ENCODE assay signal across 8 cellular contexts in the genomic region with DNA sequence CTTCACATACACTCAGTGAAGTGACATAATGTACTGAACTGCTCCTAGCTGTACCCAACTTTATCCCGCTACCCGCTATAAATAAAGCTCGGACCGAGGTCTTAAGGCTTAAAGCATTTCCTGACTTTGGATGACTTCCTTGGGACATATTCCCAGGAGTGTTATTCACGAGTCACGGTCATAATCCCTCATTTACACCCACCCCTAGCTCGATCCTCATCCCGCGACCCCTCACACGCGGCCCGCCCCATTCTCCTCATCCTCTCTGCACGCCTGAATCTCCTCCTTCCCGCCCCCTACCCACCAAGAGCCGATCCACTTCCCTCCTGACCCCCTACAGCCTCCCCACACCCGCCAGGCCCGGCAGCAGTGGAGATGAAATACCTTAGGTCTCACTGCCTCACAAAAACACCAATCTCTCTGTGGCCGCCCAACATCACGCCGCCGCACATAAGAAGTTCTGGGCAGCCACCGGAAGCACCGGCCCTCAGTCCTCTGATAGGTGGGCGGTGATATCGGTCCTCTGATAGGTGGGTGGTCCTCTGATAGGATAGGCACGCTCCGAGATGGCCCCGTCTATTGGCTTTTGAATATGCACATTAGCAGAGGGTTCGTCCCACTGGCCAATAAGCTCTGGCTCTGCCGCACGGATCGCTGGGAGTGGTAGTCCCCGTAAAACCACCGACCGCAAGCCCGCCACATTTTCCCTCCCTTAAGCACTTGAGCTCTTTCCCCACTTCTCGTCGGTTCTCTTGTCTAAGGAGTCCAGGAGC. TPM values are rescaled to one million over a fixed set of nuclear protein-coding genes. Genes with fewer than 3 reads are reported as not detected.
DNase-seq lines count a peak whose midpoint lies in the region; ATAC-seq and TF ChIP-seq lines count a peak whose summit lies in the region.

A gene with protein sequence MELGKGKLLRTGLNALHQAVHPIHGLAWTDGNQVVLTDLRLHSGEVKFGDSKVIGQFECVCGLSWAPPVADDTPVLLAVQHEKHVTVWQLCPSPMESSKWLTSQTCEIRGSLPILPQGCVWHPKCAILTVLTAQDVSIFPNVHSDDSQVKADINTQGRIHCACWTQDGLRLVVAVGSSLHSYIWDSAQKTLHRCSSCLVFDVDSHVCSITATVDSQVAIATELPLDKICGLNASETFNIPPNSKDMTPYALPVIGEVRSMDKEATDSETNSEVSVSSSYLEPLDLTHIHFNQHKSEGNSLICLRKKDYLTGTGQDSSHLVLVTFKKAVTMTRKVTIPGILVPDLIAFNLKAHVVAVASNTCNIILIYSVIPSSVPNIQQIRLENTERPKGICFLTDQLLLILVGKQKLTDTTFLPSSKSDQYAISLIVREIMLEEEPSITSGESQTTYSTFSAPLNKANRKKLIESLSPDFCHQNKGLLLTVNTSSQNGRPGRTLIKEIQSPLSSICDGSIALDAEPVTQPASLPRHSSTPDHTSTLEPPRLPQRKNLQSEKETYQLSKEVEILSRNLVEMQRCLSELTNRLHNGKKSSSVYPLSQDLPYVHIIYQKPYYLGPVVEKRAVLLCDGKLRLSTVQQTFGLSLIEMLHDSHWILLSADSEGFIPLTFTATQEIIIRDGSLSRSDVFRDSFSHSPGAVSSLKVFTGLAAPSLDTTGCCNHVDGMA (minus strand): TSS at position 462 of the 773 bp plus-strand sequence. CDS start 7,897 bp downstream, outside the sequence.

- peak within 1 kb of the TSS; percentile 93 for H3K4me3 Mint-ChIP-seq in activated T-helper 2 cell treated with anti-CD3 and anti-CD28 coated beads, Interferon-gamma antibody, Interleukin-2, Interleukin-4, amounts not matched to agents 10 μg/mL and 5 μg/mL and 100 μg/mL, durations not matched to agents 14 hours and 24 hours and 36 hours (ENCODE audit: low read depth)
- H3K4me3 Mint-ChIP-seq in natural killer cell treated with Interleukin-12 subunit alpha and Interleukin-12 subunit beta and Interleukin-15 and Interleukin-18, amount 100 ng/mL, for 72 hours, result peak within 1 kb of the TSS; percentile 90

- H3K27ac ChIP-seq in RWPE2 (ENCODE audit: poor library complexity, severe bottlenecking), result peak within 1 kb of the TSS; percentile 27

- no peaks in the 10 kb centered on the region for H3K9me3 Mint-ChIP-seq in activated T-helper 2 cell treated with anti-CD3 and anti-CD28 coated beads, Interferon-gamma antibody, Interleukin-2, Interleukin-4, amounts not matched to agents 10 μg/mL and 5 μg/mL and 100 μg/mL, durations not matched to agents 14 hours and 24 hours and 36 hours
- no peaks in the 10 kb centered on the region for H3K9me3 Mint-ChIP-seq in natural killer cell treated with Interleukin-12 subunit alpha and Interleukin-12 subunit beta and Interleukin-15 and Interleukin-18, amount 100 ng/mL, for 72 hours

- peak; percentile 99 for DNase-seq in EH (ENCODE audit: low read depth)
- DNase-seq in H4 (ENCODE audit: low spot score), result peak; percentile 97
- DNase-seq in LoVo (ENCODE audit: low spot score), result peak; percentile 97
- DNase-seq in RWPE2 (ENCODE audit: low spot score), result peak; percentile 97
- peak; percentile 93 for DNase-seq in activated T-helper 2 cell treated with anti-CD3 and anti-CD28 coated beads, Interferon-gamma antibody, Interleukin-2, Interleukin-4, amounts not matched to agents 10 μg/mL and 5 μg/mL and 100 μg/mL, durations not matched to agents 14 hours and 24 hours and 36 hours (ENCODE audit: low spot score)
- peak; percentile 99 for DNase-seq in fibroblast of pulmonary artery (ENCODE audit: low read depth)
- DNase-seq in natural killer cell treated with Interleukin-12 subunit alpha and Interleukin-12 subunit beta and Interleukin-15 and Interleukin-18, amount 100 ng/mL, for 72 hours (ENCODE audit: low spot score), result peak; percentile 98
- DNase-seq in stimulated activated naive CD8-positive, alpha-beta T cell treated with anti-CD3 and anti-CD28 coated beads, Interleukin-15, Interleukin-2, amounts not matched to agents 100 U/mL and 50 U/mL, for 24 hours, result peak; percentile 93

- no peaks in the 10 kb centered on the region for H3K9me3 ChIP-seq in RWPE2 (ENCODE audit: severe bottlenecking)

- intact Hi-C loops in activated T-helper 2 cell treated with anti-CD3 and anti-CD28 coated beads, Interferon-gamma antibody, Interleukin-2, Interleukin-4, amounts not matched to agents 10 μg/mL and 5 μg/mL and 100 μg/mL, durations not matched to agents 14 hours and 24 hours and 36 hours (cut with micrococcal nuclease), result loop anchor here (1.0 to 5.0 kb wide), 4 partner anchors 29 to 445 kb away; partner anchors contain the start of genes ATAD2B, NCOA1, SF3B6 and UBXN2A

- peak; percentile 98 for ATAC-seq in RWPE2 (ENCODE audit: low read depth)
- peak; percentile 100 for ATAC-seq in natural killer cell treated with Interleukin-12 subunit alpha and Interleukin-12 subunit beta and Interleukin-15 and Interleukin-18, amount 100 ng/mL, for 72 hours
- peak; percentile 99 for ATAC-seq in stimulated activated naive CD8-positive, alpha-beta T cell treated with anti-CD3 and anti-CD28 coated beads, Interleukin-15, Interleukin-2, amounts not matched to agents 100 U/mL and 50 U/mL, for 24 hours

- no peaks in the 10 kb centered on the region for H3K36me3 ChIP-seq in RWPE2 (ENCODE audit: low read depth)

- H3K4me3 ChIP-seq in RWPE2 (ENCODE audit: severe bottlenecking) (peak within 1 kb of the TSS; percentile 57), fibroblast of pulmonary artery (replicated peaks; ENCODE audit: low read depth, low read length) (peak within 1 kb of the TSS; percentile 93)

- H3K27me3 ChIP-seq in RWPE2 (ENCODE audit: insufficient read depth, poor library complexity, severe bottlenecking), result no peaks in the 10 kb centered on the region

- TF ChIP-seq CTCF in RWPE2 (IDR thresholded peaks at IDR 0.05; ENCODE audit: poor library complexity, severe bottlenecking), result no peak
- no peak for TF ChIP-seq CTCF in fibroblast of pulmonary artery (IDR thresholded peaks at IDR 0.05; ENCODE audit: low read length, missing control alignments)

- peak within 1 kb of the TSS; percentile 81 for H3K27ac Mint-ChIP-seq in activated T-helper 2 cell treated with anti-CD3 and anti-CD28 coated beads, Interferon-gamma antibody, Interleukin-2, Interleukin-4, amounts not matched to agents 10 μg/mL and 5 μg/mL and 100 μg/mL, durations not matched to agents 14 hours and 24 hours and 36 hours
- H3K27ac Mint-ChIP-seq in natural killer cell treated with Interleukin-12 subunit alpha and Interleukin-12 subunit beta and Interleukin-15 and Interleukin-18, amount 100 ng/mL, for 72 hours, result peak within 1 kb of the TSS; percentile 70 to 90

- H3K36me3 Mint-ChIP-seq in activated T-helper 2 cell treated with anti-CD3 and anti-CD28 coated beads, Interferon-gamma antibody, Interleukin-2, Interleukin-4, amounts not matched to agents 10 μg/mL and 5 μg/mL and 100 μg/mL, durations not matched to agents 14 hours and 24 hours and 36 hours (ENCODE audit: low read depth), result no peaks in the 10 kb centered on the region
- no peaks in the 10 kb centered on the region for H3K36me3 Mint-ChIP-seq in natural killer cell treated with Interleukin-12 subunit alpha and Interleukin-12 subunit beta and Interleukin-15 and Interleukin-18, amount 100 ng/mL, for 72 hours

- peaks cover 7% of the 10 kb centered on the region for H3K4me1 ChIP-seq in RWPE2 (ENCODE audit: insufficient read depth, poor library complexity, severe bottlenecking)

- peaks cover 20% of the 10 kb centered on the region for H3K4me1 Mint-ChIP-seq in activated T-helper 2 cell treated with anti-CD3 and anti-CD28 coated beads, Interferon-gamma antibody, Interleukin-2, Interleukin-4, amounts not matched to agents 10 μg/mL and 5 μg/mL and 100 μg/mL, durations not matched to agents 14 hours and 24 hours and 36 hours (ENCODE audit: low read depth)
- peaks cover 22 to 28% of the 10 kb centered on the region in 2 donors for H3K4me1 Mint-ChIP-seq in natural killer cell treated with Interleukin-12 subunit alpha and Interleukin-12 subunit beta and Interleukin-15 and Interleukin-18, amount 100 ng/mL, for 72 hours (ENCODE audit: low read depth in 2 of 2)

- peaks cover 6% of the 10 kb centered on the region for H3K27me3 Mint-ChIP-seq in activated T-helper 2 cell treated with anti-CD3 and anti-CD28 coated beads, Interferon-gamma antibody, Interleukin-2, Interleukin-4, amounts not matched to agents 10 μg/mL and 5 μg/mL and 100 μg/mL, durations not matched to agents 14 hours and 24 hours and 36 hours (ENCODE audit: low read depth)
- H3K27me3 Mint-ChIP-seq in natural killer cell treated with Interleukin-12 subunit alpha and Interleukin-12 subunit beta and Interleukin-15 and Interleukin-18, amount 100 ng/mL, for 72 hours, result peaks cover 0 to 3% of the 10 kb centered on the region in 2 donors

RNA-seq across cellular contexts. Expression of the gene that starts here (rescaled TPM):
- total RNA-seq in H4 (2014; rRNA removed; shearing (Covaris generic)), result 7.1 and 7.6 TPM in 2 replicates
- total RNA-seq in activated T-helper 2 cell treated with anti-CD3 and anti-CD28 coated beads, Interferon-gamma antibody, Interleukin-2, Interleukin-4, amounts not matched to agents 10 μg/mL and 5 μg/mL and 100 μg/mL, durations not matched to agents 14 hours and 24 hours and 36 hours, result 22.0 and 22.1 TPM in 2 replicates
- 10 to 100 TPM; 20.8 to 26.3 TPM for total RNA-seq in natural killer cell treated with Interleukin-12 subunit alpha and Interleukin-12 subunit beta and Interleukin-15 and Interleukin-18, amount 100 ng/mL, for 72 hours

Comparison
In these comparisons a context has a peak if more than half of its experiments do, and no peak if none do; other contexts are left out.
1. Peak in every context shown above with its lines: DNase-seq, ATAC-seq, H3K4me3 ChIP-seq and H3K27ac ChIP-seq.